ENCODE assay signal across 1 cellular context in genomic region chr5:180784497-180785097, GRCh38.
TF ChIP-seq lines count a peak whose summit lies in the region.

No MANE protein-coding gene starts in this region.

TF ChIP-seq in endothelial cell of umbilical vein, 7 proteins besides CTCF, POLR2A, EP300 and RAD21 (continued from another document):
- TF ChIP-seq POLR2AphosphoS5 (IDR thresholded peaks at IDR 0.05; ENCODE audit: insufficient read depth, low read depth, low read length), result no peak
- no peak for TF ChIP-seq GATA2 (IDR thresholded peaks at IDR 0.05; ENCODE audit: insufficient read depth, insufficient read length, low read depth, low read length)
- no peak for TF ChIP-seq JUN (IDR thresholded peaks at IDR 0.05; ENCODE audit: borderline replicate concordance, insufficient read depth, insufficient read length, low read depth)
TF ChIP-seq in endothelial cell of umbilical vein: peak in this region for 0.
